In genomic region chr16:58882292-58882691, GRCh38 we compare ENCODE assay signal across 11 cellular contexts.
DNase-seq lines count a peak whose midpoint lies in the region; ATAC-seq and TF ChIP-seq lines count a peak whose summit lies in the region.
"Had no signal": no experiment of that assay in that cellular context is flagged by ENCODE, and none has a peak within 500 bp of the region (broad histone marks: within the 10 kb centered on the region; RNA-seq: fewer than 3 reads in every experiment).

No MANE protein-coding gene starts in this region.

- H3K9me3 Mint-ChIP-seq in HFFc6: peaks cover 27% of the 10 kb centered on the region

- H3K36me3 Mint-ChIP-seq in HFFc6 (ENCODE audit: low read depth): no peaks in the 10 kb centered on the region
- H3K36me3 Mint-ChIP-seq: activated naive CD8-positive, alpha-beta T cell treated with anti-CD3 and anti-CD28 coated beads for 36 hours had no signal

- H3K27me3 Mint-ChIP-seq in HFFc6 (ENCODE audit: insufficient read depth): no peaks in the 10 kb centered on the region

- ATAC-seq in GM18870 (IDR thresholded peaks at IDR 0.05; ENCODE audit: unreplicated experiment) (peak; percentile 97), HG02571 (IDR thresholded peaks at IDR 0.05; ENCODE audit: unreplicated experiment) (peak; percentile 89), HG03521 (IDR thresholded peaks at IDR 0.05; ENCODE audit: unreplicated experiment) (peak; percentile 97)

- H3K4me3 Mint-ChIP-seq in HFFc6: no peak overlapping the region
- H3K4me3 Mint-ChIP-seq: activated naive CD8-positive, alpha-beta T cell treated with anti-CD3 and anti-CD28 coated beads for 36 hours had no signal

- peak; percentile 12 for DNase-seq in midbrain (lab: John Stamatoyannopoulos, UW)
- no peak for DNase-seq in activated CD8-positive, alpha-beta memory T cell treated with anti-CD3 and anti-CD28 coated beads, Interleukin-2, amount 50 U/mL, for 4 hours
- no peak for DNase-seq in COR-L47 (lab: John Stamatoyannopoulos, UW)
- no peak for DNase-seq in activated naive CD4-positive, alpha-beta T cell treated with Interleukin-2 at 50 U/mL for 16 hours
- no peak for DNase-seq in HFFc6
- DNase-seq: activated naive CD8-positive, alpha-beta T cell treated with anti-CD3 and anti-CD28 coated beads for 36 hours; NCI-H1105; stimulated activated CD4-positive, alpha-beta T cell treated with anti-CD3 and anti-CD28 coated beads, Interleukin-4, amount 100 ng/mL, for 24 hours had no signal

- no peak overlapping the region for H3K27ac Mint-ChIP-seq in HFFc6
- H3K27ac Mint-ChIP-seq: activated naive CD8-positive, alpha-beta T cell treated with anti-CD3 and anti-CD28 coated beads for 36 hours had no signal

- no peaks in the 10 kb centered on the region for H3K4me1 Mint-ChIP-seq in HFFc6 (ENCODE audit: low read depth)

- no peak for TF ChIP-seq CTCF in HFFc6 (IDR thresholded peaks at IDR 0.05)
